ENCODE assay signal across 8 cellular contexts in the genomic region with DNA sequence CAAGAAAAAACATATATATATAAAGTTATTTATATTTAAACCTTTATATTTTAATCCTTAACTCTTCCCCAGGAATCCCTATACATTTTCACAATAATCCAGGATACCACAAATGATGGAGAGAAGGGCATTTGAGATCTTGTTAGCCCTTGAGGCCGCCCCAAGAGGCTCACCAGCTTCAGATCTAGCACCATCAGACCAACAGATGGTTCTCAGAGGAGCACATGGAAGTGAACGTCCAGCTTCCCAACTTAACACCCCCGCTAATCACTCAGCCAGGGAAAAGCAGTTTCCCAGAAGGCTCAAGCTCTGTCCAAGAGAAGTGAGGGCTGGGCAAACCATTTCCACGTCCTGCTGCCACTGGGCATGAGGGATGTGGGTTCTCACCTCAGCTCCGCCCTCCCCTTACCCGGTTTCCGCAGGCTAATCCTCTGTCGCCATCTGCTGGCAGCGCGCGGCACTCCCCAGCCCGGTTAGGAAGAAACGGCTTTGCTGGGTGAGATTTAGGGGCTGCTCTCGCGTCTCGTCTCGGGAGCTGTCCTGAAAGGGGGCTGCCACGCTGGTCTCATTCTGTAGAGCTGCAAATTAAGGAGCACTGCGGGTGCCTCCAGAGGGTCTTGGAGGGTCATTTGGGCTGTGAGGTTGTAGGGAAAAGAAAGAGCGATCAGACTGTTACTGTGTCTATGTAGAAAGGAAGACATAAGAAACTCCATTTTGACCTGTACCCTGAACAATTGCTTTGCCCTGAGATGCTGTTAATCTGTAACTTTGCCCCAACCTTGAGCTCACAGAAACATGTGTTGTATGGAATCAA. TPM values are rescaled to one million over a fixed set of nuclear protein-coding genes. Genes with fewer than 3 reads are reported as not detected.
DNase-seq lines count a peak whose midpoint lies in the region; ATAC-seq and TF ChIP-seq lines count a peak whose summit lies in the region.

No MANE protein-coding gene starts in this region.

- no peak overlapping the region for H3K27ac Mint-ChIP-seq in dendritic cell treated with granulocyte-macrophage colony-stimulating factor and Interleukin-4, amounts not matched to agents 40 ng/mL and 50 ng/mL, for 4 days

- H3K4me1 Mint-ChIP-seq in dendritic cell treated with granulocyte-macrophage colony-stimulating factor and Interleukin-4, amounts not matched to agents 40 ng/mL and 50 ng/mL, for 4 days (ENCODE audit: low read depth): peaks cover 6% of the 10 kb centered on the region

- H3K9me3 Mint-ChIP-seq in dendritic cell treated with granulocyte-macrophage colony-stimulating factor and Interleukin-4, amounts not matched to agents 40 ng/mL and 50 ng/mL, for 4 days: peaks cover 24% of the 10 kb centered on the region

- DNase-seq in AG09309 (ENCODE audit: low read depth): no peak
- DNase-seq in NCI-H526 treated with DMSO at 0.1 percent for 48 hours (lab: John Stamatoyannopoulos, UW): peak; percentile 18
- peak; percentile 78 to 81 for DNase-seq in activated CD4-positive, alpha-beta T cell treated with anti-CD3 and anti-CD28 coated beads, Interleukin-2, amount 50 U/mL, for 24 hours (ENCODE audit: low read depth in 1 of 2, low spot score in 1 of 2)
- DNase-seq in lung microvascular endothelial cell (ENCODE audit: low read depth in 2 of 2): peak; percentile 81 to 83
- DNase-seq in stimulated activated CD8-positive, alpha-beta memory T cell treated with anti-CD3 and anti-CD28 coated beads, Interleukin-12 subunit alpha, Interleukin-12 subunit beta, amount 100 ng/mL, for 1 hour (ENCODE audit: low read depth): peak; percentile 80

- ATAC-seq in GM19043 (IDR thresholded peaks at IDR 0.05; ENCODE audit: low read depth, unreplicated experiment) (peak; percentile 97), HG03280 (IDR thresholded peaks at IDR 0.05; ENCODE audit: unreplicated experiment) (peak; percentile 97)

- intact Hi-C loops in dendritic cell treated with granulocyte-macrophage colony-stimulating factor and Interleukin-4, amounts not matched to agents 40 ng/mL and 50 ng/mL, for 4 days (cut with micrococcal nuclease): loop anchor here (1.0 to 2.0 kb wide), 3 partner anchors 39 to 177 kb away; no protein-coding TSS in a partner anchor

- H3K27me3 Mint-ChIP-seq in dendritic cell treated with granulocyte-macrophage colony-stimulating factor and Interleukin-4, amounts not matched to agents 40 ng/mL and 50 ng/mL, for 4 days: no peaks in the 10 kb centered on the region

- H3K4me3 Mint-ChIP-seq in dendritic cell treated with granulocyte-macrophage colony-stimulating factor and Interleukin-4, amounts not matched to agents 40 ng/mL and 50 ng/mL, for 4 days: peak overlapping the region; percentile 66

- H3K4me3 ChIP-seq in AG09309 (ENCODE audit: control insufficient read depth, low read depth, low read length): no peak overlapping the region

- peaks cover 39% of the 10 kb centered on the region for H3K36me3 Mint-ChIP-seq in dendritic cell treated with granulocyte-macrophage colony-stimulating factor and Interleukin-4, amounts not matched to agents 40 ng/mL and 50 ng/mL, for 4 days (ENCODE audit: low read depth)

- TF ChIP-seq CTCF in AG09309 (IDR thresholded peaks at IDR 0.05; ENCODE audit: control insufficient read depth, insufficient read depth, low read depth, low read length, missing control alignments): peak; percentile 100

RNA-seq across cellular contexts. Expression of gene FAM111A, which starts 6.8 kb away (rescaled TPM):
- total RNA-seq in lung microvascular endothelial cell: 26.4 and 52.6 TPM in 2 replicates

RNA-seq across cellular contexts. Expression of gene FAM111B, which starts 28.8 kb away (rescaled TPM):
- total RNA-seq in lung microvascular endothelial cell: 6.9 and 9.2 TPM in 2 replicates

RNA-seq across cellular contexts. Expression of gene DTX4, which starts 36.1 kb away (rescaled TPM):
- total RNA-seq in lung microvascular endothelial cell: 8.7 and 61.5 TPM in 2 replicates

RNA-seq across cellular contexts. Expression of gene GLYATL1B, which starts 49.7 kb away (rescaled TPM):
- total RNA-seq in lung microvascular endothelial cell: not detected in 2 replicates
